2 cellular contexts compared by ENCODE assay signal in genomic region chr7:21365866-21366624, GRCh38.
TF ChIP-seq lines count a peak whose summit lies in the region.

No MANE protein-coding gene starts in this region.

TF ChIP-seq in A549, 52 proteins besides CTCF, POLR2A, EP300 and RAD21 (continued from another document):
- TF ChIP-seq, protein P1, sequence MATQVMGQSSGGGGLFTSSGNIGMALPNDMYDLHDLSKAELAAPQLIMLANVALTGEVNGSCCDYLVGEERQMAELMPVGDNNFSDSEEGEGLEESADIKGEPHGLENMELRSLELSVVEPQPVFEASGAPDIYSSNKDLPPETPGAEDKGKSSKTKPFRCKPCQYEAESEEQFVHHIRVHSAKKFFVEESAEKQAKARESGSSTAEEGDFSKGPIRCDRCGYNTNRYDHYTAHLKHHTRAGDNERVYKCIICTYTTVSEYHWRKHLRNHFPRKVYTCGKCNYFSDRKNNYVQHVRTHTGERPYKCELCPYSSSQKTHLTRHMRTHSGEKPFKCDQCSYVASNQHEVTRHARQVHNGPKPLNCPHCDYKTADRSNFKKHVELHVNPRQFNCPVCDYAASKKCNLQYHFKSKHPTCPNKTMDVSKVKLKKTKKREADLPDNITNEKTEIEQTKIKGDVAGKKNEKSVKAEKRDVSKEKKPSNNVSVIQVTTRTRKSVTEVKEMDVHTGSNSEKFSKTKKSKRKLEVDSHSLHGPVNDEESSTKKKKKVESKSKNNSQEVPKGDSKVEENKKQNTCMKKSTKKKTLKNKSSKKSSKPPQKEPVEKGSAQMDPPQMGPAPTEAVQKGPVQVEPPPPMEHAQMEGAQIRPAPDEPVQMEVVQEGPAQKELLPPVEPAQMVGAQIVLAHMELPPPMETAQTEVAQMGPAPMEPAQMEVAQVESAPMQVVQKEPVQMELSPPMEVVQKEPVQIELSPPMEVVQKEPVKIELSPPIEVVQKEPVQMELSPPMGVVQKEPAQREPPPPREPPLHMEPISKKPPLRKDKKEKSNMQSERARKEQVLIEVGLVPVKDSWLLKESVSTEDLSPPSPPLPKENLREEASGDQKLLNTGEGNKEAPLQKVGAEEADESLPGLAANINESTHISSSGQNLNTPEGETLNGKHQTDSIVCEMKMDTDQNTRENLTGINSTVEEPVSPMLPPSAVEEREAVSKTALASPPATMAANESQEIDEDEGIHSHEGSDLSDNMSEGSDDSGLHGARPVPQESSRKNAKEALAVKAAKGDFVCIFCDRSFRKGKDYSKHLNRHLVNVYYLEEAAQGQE (IDR thresholded peaks at IDR 0.05), result no peak
- TF ChIP-seq NFE2L2 (conservative IDR thresholded peaks at IDR 0.05; ENCODE audit: low read length), result no peak
- TF ChIP-seq HDAC2 (IDR thresholded peaks at IDR 0.05), result no peak
- TF ChIP-seq SREBF2 (IDR thresholded peaks at IDR 0.05), result no peak
- no peak for TF ChIP-seq EHMT2 (IDR thresholded peaks at IDR 0.05; ENCODE audit: low read depth)
- TF ChIP-seq HOXB13 (CRISPR knock-in tag; IDR thresholded peaks at IDR 0.05; ENCODE audit: low read depth), result no peak
- peak; percentile 32 for TF ChIP-seq MAFK (IDR thresholded peaks at IDR 0.05; ENCODE audit: partially characterized antibody)
- TF ChIP-seq JUNB (IDR thresholded peaks at IDR 0.05), result peak; percentile 67
- no peak for TF ChIP-seq TFCP2L1 (CRISPR knock-in tag; IDR thresholded peaks at IDR 0.05)
- TF ChIP-seq NPAS2 (CRISPR knock-in tag; IDR thresholded peaks at IDR 0.05; ENCODE audit: borderline replicate concordance), result no peak
TF ChIP-seq in A549: peak in this region for 6.

TF ChIP-seq in HEK293, 187 proteins besides CTCF, POLR2A, EP300 and RAD21 (continued from another document and continues in another):
- TF ChIP-seq, protein P2, sequence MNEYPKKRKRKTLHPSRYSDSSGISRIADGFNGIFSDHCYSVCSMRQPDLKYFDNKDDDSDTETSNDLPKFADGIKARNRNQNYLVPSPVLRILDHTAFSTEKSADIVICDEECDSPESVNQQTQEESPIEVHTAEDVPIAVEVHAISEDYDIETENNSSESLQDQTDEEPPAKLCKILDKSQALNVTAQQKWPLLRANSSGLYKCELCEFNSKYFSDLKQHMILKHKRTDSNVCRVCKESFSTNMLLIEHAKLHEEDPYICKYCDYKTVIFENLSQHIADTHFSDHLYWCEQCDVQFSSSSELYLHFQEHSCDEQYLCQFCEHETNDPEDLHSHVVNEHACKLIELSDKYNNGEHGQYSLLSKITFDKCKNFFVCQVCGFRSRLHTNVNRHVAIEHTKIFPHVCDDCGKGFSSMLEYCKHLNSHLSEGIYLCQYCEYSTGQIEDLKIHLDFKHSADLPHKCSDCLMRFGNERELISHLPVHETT (tag by site-specific recombination; IDR thresholded peaks at IDR 0.05), result no peak
- TF ChIP-seq ZBTB48 (tag by site-specific recombination; IDR thresholded peaks at IDR 0.05) (no peak), KLF10 (tag by site-specific recombination; IDR thresholded peaks at IDR 0.05) (peak; percentile 40; the same call in 1 of the 2 replicates), ZNF792 (tag by site-specific recombination; IDR thresholded peaks at IDR 0.05) (no peak), PRDM6 (tag by site-specific recombination; IDR thresholded peaks at IDR 0.05) (peak; percentile 66), ZNF658 (tag by site-specific recombination; IDR thresholded peaks at IDR 0.05) (no peak), WT1 (tag by site-specific recombination; IDR thresholded peaks at IDR 0.05) (no peak), ZNF48 (tag by site-specific recombination; IDR thresholded peaks at IDR 0.05) (no peak), ZFP3 (tag by site-specific recombination; IDR thresholded peaks at IDR 0.05; ENCODE audit: low read depth) (no peak), PRDM2 (tag by site-specific recombination; IDR thresholded peaks at IDR 0.05; ENCODE audit: borderline replicate concordance) (no peak), ZNF302 (tag by site-specific recombination; IDR thresholded peaks at IDR 0.05; ENCODE audit: low read depth) (no peak), ZNF555 (tag by site-specific recombination; conservative IDR thresholded peaks at IDR 0.05) (no peak), PRDM1 (tag by site-specific recombination; IDR thresholded peaks at IDR 0.05) (no peak), YY1 (tag by site-specific recombination; IDR thresholded peaks at IDR 0.05) (no peak), ZNF174 (tag by site-specific recombination; IDR thresholded peaks at IDR 0.05) (no peak), OSR2 (tag by site-specific recombination; IDR thresholded peaks at IDR 0.05) (peak; percentile 42; the same call in 1 of the 2 replicates), ZBTB44 (tag by site-specific recombination; IDR thresholded peaks at IDR 0.05) (no peak), INSM2 (tag by site-specific recombination; IDR thresholded peaks at IDR 0.05) (0 out of 2 replicates have a peak, but pooled peaks have one; percentile 40), ZNF292 (tag by site-specific recombination; IDR thresholded peaks at IDR 0.05; ENCODE audit: borderline replicate concordance, low read depth) (no peak), ZNF704 (tag by site-specific recombination; IDR thresholded peaks at IDR 0.05) (no peak), RBAK (tag by site-specific recombination; IDR thresholded peaks at IDR 0.05) (no peak), HIC1 (tag by site-specific recombination; IDR thresholded peaks at IDR 0.05) (no peak), ZNF660 (tag by site-specific recombination; IDR thresholded peaks at IDR 0.05) (no peak)
- TF ChIP-seq, protein P3, sequence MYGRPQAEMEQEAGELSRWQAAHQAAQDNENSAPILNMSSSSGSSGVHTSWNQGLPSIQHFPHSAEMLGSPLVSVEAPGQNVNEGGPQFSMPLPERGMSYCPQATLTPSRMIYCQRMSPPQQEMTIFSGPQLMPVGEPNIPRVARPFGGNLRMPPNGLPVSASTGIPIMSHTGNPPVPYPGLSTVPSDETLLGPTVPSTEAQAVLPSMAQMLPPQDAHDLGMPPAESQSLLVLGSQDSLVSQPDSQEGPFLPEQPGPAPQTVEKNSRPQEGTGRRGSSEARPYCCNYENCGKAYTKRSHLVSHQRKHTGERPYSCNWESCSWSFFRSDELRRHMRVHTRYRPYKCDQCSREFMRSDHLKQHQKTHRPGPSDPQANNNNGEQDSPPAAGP (tag by site-specific recombination; IDR thresholded peaks at IDR 0.05), result no peak
- TF ChIP-seq, protein P4, sequence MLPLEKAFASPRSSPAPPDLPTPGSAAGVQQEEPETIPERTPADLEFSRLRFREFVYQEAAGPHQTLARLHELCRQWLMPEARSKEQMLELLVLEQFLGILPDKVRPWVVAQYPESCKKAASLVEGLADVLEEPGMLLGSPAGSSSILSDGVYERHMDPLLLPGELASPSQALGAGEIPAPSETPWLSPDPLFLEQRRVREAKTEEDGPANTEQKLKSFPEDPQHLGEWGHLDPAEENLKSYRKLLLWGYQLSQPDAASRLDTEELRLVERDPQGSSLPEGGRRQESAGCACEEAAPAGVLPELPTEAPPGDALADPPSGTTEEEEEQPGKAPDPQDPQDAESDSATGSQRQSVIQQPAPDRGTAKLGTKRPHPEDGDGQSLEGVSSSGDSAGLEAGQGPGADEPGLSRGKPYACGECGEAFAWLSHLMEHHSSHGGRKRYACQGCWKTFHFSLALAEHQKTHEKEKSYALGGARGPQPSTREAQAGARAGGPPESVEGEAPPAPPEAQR (tag by site-specific recombination; IDR thresholded peaks at IDR 0.05), result no peak
